In genomic region chr11:126346586-126346940, GRCh38 we compare ENCODE assay signal across 9 cellular contexts. TPM values are rescaled to one million over a fixed set of nuclear protein-coding genes. Genes with fewer than 3 reads are reported as not detected.
A peak's percentile ranks its signal among the peaks of the same experiment; 100 is the strongest.
DNase-seq lines count a peak whose midpoint lies in the region; ATAC-seq and TF ChIP-seq lines count a peak whose summit lies in the region.
"Had no signal": no experiment of that assay in that cellular context is flagged by ENCODE, and none has a peak within 500 bp of the region (broad histone marks: within the 10 kb centered on the region; RNA-seq: fewer than 3 reads in every experiment).

No MANE protein-coding gene starts in this region.

- H2AFZ ChIP-seq in mesenchymal stem cell (ENCODE audit: low read depth, low read length) = no peak overlapping the region

- H2BK120ac ChIP-seq in mesenchymal stem cell (ENCODE audit: low read depth, low read length) = no peak overlapping the region

- H3K18ac ChIP-seq in mesenchymal stem cell (ENCODE audit: low read depth in 1 of 2, low read length in 2 of 2) = peak overlapping the region; percentile 40

- peaks cover 28% of the 10 kb centered on the region for H3K79me1 ChIP-seq in mesenchymal stem cell (replicated peaks; ENCODE audit: low read length, poor library complexity, severe bottlenecking)

- peak overlapping the region; percentile 6 to 29 for H3K4ac ChIP-seq in mesenchymal stem cell (ENCODE audit: low read depth in 1 of 2, low read length in 2 of 2)

- peak overlapping the region; percentile 77 for H3K9ac ChIP-seq in mesenchymal stem cell (ENCODE audit: low read length)

- H3K27ac Mint-ChIP-seq in chondrocyte (ENCODE audit: unreplicated experiment) = no peak overlapping the region

- H3K4me3 ChIP-seq in heart right ventricle (no peak overlapping the region), adrenal gland (no peak overlapping the region), mesenchymal stem cell (ENCODE audit: insufficient read depth in 1 of 2, low read depth in 1 of 2, low read length in 2 of 2) (peak overlapping the region in 1 of 2 experiments; percentile 26), urinary bladder (ENCODE audit: low read depth, low read length) (no peak overlapping the region)

- no peak for TF ChIP-seq POLR2A in adrenal gland (IDR thresholded peaks at IDR 0.05)

- no peak overlapping the region for H2BK5ac ChIP-seq in mesenchymal stem cell (ENCODE audit: low read depth, low read length, poor library complexity, severe bottlenecking)

- peaks cover 2% of the 10 kb centered on the region for H3K36me3 Mint-ChIP-seq in chondrocyte (ENCODE audit: low read depth)

- no peak overlapping the region for H2AK5ac ChIP-seq in mesenchymal stem cell (ENCODE audit: low read length, severe bottlenecking)

- H3K36me3 ChIP-seq in heart right ventricle (peaks cover 0 to 41% (median 7%) of the 10 kb centered on the region in 9 donors), adrenal gland (replicated peaks in 1 of 2) (peaks cover 0 to 18% of the 10 kb centered on the region in 2 donors), mesenchymal stem cell (ENCODE audit: control insufficient read depth in 1 of 2, insufficient read depth in 2 of 2, low read depth in 1 of 2, low read length in 2 of 2) (peaks cover 20 to 32% of the 10 kb centered on the region in 2 experiments), urinary bladder (ENCODE audit: insufficient read depth) (no peaks in the 10 kb centered on the region)

- no peak for ATAC-seq in heart right ventricle
- no peak for ATAC-seq in Right ventricle myocardium inferior
- ATAC-seq in HG02642 (IDR thresholded peaks at IDR 0.05; ENCODE audit: poor library complexity, unreplicated experiment) = no peak

- no peaks in the 10 kb centered on the region for H3K27me3 Mint-ChIP-seq in chondrocyte (ENCODE audit: low read depth)

- peak overlapping the region; percentile 80 for H4K91ac ChIP-seq in mesenchymal stem cell (ENCODE audit: low read length)

- H3K4me1 Mint-ChIP-seq in chondrocyte (ENCODE audit: low read depth) = peaks cover 57% of the 10 kb centered on the region

- intact Hi-C loops in heart right ventricle (cut with DNase I) = loop anchor here in 1 of 10 donors (2.0 kb wide), 1 partner anchor 24 kb away; no protein-coding TSS in a partner anchor
- intact Hi-C loops in Right ventricle myocardium inferior (cut with DNase I) = loop anchor here (5.0 kb wide), 1 partner anchor 91 kb away; no protein-coding TSS in a partner anchor
- intact Hi-C loops in adrenal gland (cut with DNase I) = no loop called here

- no peak overlapping the region for H3K4me2 ChIP-seq in mesenchymal stem cell (ENCODE audit: low read length, poor library complexity, severe bottlenecking)

- H2BK15ac ChIP-seq in mesenchymal stem cell (ENCODE audit: low read depth, poor library complexity, severe bottlenecking) = peak overlapping the region; percentile 39

- H3K23ac ChIP-seq in mesenchymal stem cell (ENCODE audit: low read length in 2 of 2) = no peak overlapping the region

- peak overlapping the region; percentile 17 to 49 for H2BK12ac ChIP-seq in mesenchymal stem cell (ENCODE audit: low read length in 2 of 2)

- peaks cover 24 to 77% (median 63%) of the 10 kb centered on the region in 9 donors for H3K4me1 ChIP-seq in heart right ventricle
- H3K4me1 ChIP-seq in adrenal gland (replicated peaks in 1 of 2) = peaks cover 54 to 70% of the 10 kb centered on the region in 2 donors
- peaks cover 21% of the 10 kb centered on the region for H3K4me1 ChIP-seq in mesenchymal stem cell (ENCODE audit: control insufficient read depth, insufficient read depth, low read depth, low read length)
- no peaks in the 10 kb centered on the region for H3K4me1 ChIP-seq in urinary bladder (ENCODE audit: insufficient read depth)

- no peaks in the 10 kb centered on the region for H3K9me3 Mint-ChIP-seq in chondrocyte (ENCODE audit: low read depth)

- DNase-seq in heart right ventricle (no peak), Right ventricle myocardium inferior (ENCODE audit: missing footprints) (no peak), adrenal gland (no peak), mesenchymal stem cell (no peak), MV-4-11 (lab: John Stamatoyannopoulos, UW) (no peak), chondrocyte (ENCODE audit: low spot score) (no peak)
- DNase-seq: NCI-H524 treated with DMSO at 0.1 percent for 48 hours had no signal

- TF ChIP-seq CTCF in heart right ventricle (IDR thresholded peaks at IDR 0.05) (no peak), adrenal gland (IDR thresholded peaks at IDR 0.05) (no peak), chondrocyte (IDR thresholded peaks at IDR 0.05) (no peak)

- peak overlapping the region in 1 of 2 experiments; percentile 58 for H3K14ac ChIP-seq in mesenchymal stem cell (ENCODE audit: low read length in 2 of 2)

- 97 to 100% methylated on average over 1 of the region's 1 CpG for WGBS in heart right ventricle, 2 donors
- 51 to 91% (median 68%) methylated on average over 1 of the region's 1 CpG for WGBS in adrenal gland, 4 donors
- WGBS in mesenchymal stem cell = 50% methylated on average over 1 of the region's 1 CpG
- WGBS in urinary bladder = 88% methylated on average over 1 of the region's 1 CpG

- H3K4me3 Mint-ChIP-seq in chondrocyte (ENCODE audit: unreplicated experiment) = no peak overlapping the region

- H3K27me3 ChIP-seq in heart right ventricle (no peaks in the 10 kb centered on the region), adrenal gland (no peaks in the 10 kb centered on the region), mesenchymal stem cell (ENCODE audit: control insufficient read depth in 1 of 2, insufficient read depth in 1 of 2, low read length in 2 of 2) (no peaks in the 10 kb centered on the region)

- H4K8ac ChIP-seq in mesenchymal stem cell (ENCODE audit: low read length) = peak overlapping the region; percentile 74

- no peaks in the 10 kb centered on the region for H3K9me3 ChIP-seq in heart right ventricle
- H3K9me3 ChIP-seq in adrenal gland (replicated peaks in 1 of 3) = no peaks in the 10 kb centered on the region
- H3K9me3 ChIP-seq in mesenchymal stem cell (ENCODE audit: control insufficient read depth, low read length) = no peaks in the 10 kb centered on the region

- H3K27ac ChIP-seq in heart right ventricle = peak overlapping the region; percentile 54 to 86 (median 72)
- peak overlapping the region; percentile 93 to 98 (median 95) for H3K27ac ChIP-seq in adrenal gland
- H3K27ac ChIP-seq in mesenchymal stem cell (ENCODE audit: low read length, poor library complexity, severe bottlenecking) = no peak overlapping the region
- peak overlapping the region; percentile 76 for H3K27ac ChIP-seq in urinary bladder (ENCODE audit: low read depth)

RNA-seq across cellular contexts. Expression of gene ST3GAL4, which starts 8.9 kb away (rescaled TPM):
- total RNA-seq in heart right ventricle (10 to 100 TPM; 24.8 to 51.0 (median 43.4) TPM), Right ventricle myocardium inferior (45.1 TPM), adrenal gland (100 to 1,000 TPM; 119 to 359 (median 144) TPM), urinary bladder (35.2 TPM), chondrocyte (30.7 to 75.9 TPM (median 30.9 TPM) in 3 replicates)
- polyA plus RNA-seq in heart right ventricle (10 to 100 TPM; 96.2 to 98.2 TPM), adrenal gland (100 to 1,000 TPM; 210 to 265 (median 254) TPM), urinary bladder (48.5 TPM)
- polyA plus RNA-seq in mesenchymal stem cell (2013, experiment 1 of 2) = 11.1 TPM
- 11.5 TPM for polyA plus RNA-seq in mesenchymal stem cell (2013, experiment 2 of 2)

RNA-seq across cellular contexts. Expression of gene DCPS, which starts 42.7 kb away (rescaled TPM):
- total RNA-seq in heart right ventricle = 10 to 100 TPM in 6 of 10 donors, 1 to 10 TPM in 4; 6.5 to 17.3 (median 10.6) TPM
- polyA plus RNA-seq in heart right ventricle = 10 to 100 TPM in 1 of 2 donors, 1 to 10 TPM in 1; 8.8 to 17.1 TPM
- total RNA-seq in Right ventricle myocardium inferior = 10.8 TPM
- total RNA-seq in adrenal gland = 10 to 100 TPM in 7 of 8 donors, 1 to 10 TPM in 1; 8.3 to 22.2 (median 18.8) TPM
- polyA plus RNA-seq in adrenal gland = 10 to 100 TPM; 18.2 to 45.5 (median 22.4) TPM
- 13.0 TPM for polyA plus RNA-seq in mesenchymal stem cell (2013, experiment 1 of 2)
- polyA plus RNA-seq in mesenchymal stem cell (2013, experiment 2 of 2) = 12.5 TPM
- 6.7 TPM for total RNA-seq in urinary bladder
- 28.3 TPM for polyA plus RNA-seq in urinary bladder
- 12.3 to 14.8 TPM (median 12.4 TPM) in 3 replicates for total RNA-seq in chondrocyte
